ENCODE assay signal across 28 cellular contexts in the genomic region with DNA sequence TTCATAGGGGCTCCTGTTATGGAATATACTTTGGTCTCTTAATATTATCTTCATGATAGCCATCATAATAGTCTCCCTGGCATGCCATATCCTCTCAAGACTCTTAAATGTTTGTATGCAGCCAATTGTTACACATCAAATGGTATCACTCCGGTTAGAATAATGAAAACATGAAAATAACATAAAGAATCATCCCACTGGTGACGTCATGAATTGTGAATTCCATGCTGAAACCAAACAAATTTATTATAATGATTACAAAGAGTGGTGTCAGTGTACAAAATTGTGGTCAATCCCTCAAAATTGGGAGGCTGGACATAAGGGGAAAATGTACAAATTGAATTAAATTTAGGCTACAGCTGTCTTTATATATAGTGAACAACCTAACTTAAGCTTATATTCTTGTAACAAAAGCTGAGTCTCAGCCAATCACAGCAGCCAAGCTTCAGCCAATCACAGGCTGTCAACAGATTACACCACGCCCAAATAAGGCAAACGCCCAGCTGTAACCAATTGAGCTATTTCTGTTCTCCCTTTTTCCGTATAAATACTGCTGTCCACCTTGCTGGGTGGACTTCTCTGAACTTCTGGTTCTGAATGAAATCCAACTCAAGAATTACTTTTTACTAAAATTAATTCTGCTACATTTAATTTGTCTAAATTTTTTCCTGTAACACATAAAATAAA.
"Had no signal": no experiment of that assay in that cellular context is flagged by ENCODE, and none has a peak within 500 bp of the region (broad histone marks: within the 10 kb centered on the region; RNA-seq: fewer than 3 reads in every experiment).

No MANE protein-coding gene starts in this region.

- H3K4me3 ChIP-seq: ascending aorta, breast epithelium, cardiac muscle cell, colonic mucosa had no signal

- H3K4me1 ChIP-seq: ascending aorta, breast epithelium, colonic mucosa had no signal

- H3K27ac ChIP-seq: ascending aorta, breast epithelium, cardiac muscle cell, colonic mucosa had no signal

- FAIRE-seq: frontal cortex had no signal

- ATAC-seq: activated CD4-positive, alpha-beta T cell treated with anti-CD3 and anti-CD28 coated beads for 36 hours; activated naive CD4-positive, alpha-beta T cell treated with anti-CD3 and anti-CD28 coated beads, Interleukin-2, amount 50 U/mL, for 72 hours; activated T-cell treated with anti-CD3 and anti-CD28 coated beads, Interleukin-2, amount 50 U/mL, for 72 hours; esophagus mucosa had no signal

- H3K27me3 Mint-ChIP-seq: activated CD4-positive, alpha-beta memory T cell treated with anti-CD3 and anti-CD28 coated beads, Interleukin-2, amount 10 ng/mL, durations not matched to agents 7 days and 5 days; activated naive CD4-positive, alpha-beta T cell treated with anti-CD3 and anti-CD28 coated beads, Interleukin-2, amount 10 ng/mL, durations not matched to agents 7 days and 5 days; activated naive CD8-positive, alpha-beta T cell treated with anti-CD3 and anti-CD28 coated beads, Interleukin-2, amount 10 ng/mL, durations not matched to agents 7 days and 5 days; activated T-cell treated with anti-CD3 and anti-CD28 coated beads, Interleukin-2, amount 50 U/mL, for 24 hours had no signal

- H3K4me3 Mint-ChIP-seq: activated CD4-positive, alpha-beta memory T cell treated with anti-CD3 and anti-CD28 coated beads, Interleukin-2, amount 10 ng/mL, durations not matched to agents 7 days and 5 days; activated CD4-positive, alpha-beta T cell treated with anti-CD3 and anti-CD28 coated beads for 36 hours; activated CD4-positive, alpha-beta T cell treated with anti-CD3 and anti-CD28 coated beads, Interleukin-2, amount 10 ng/mL, durations not matched to agents 24 days and 14 days; activated naive CD4-positive, alpha-beta T cell treated with anti-CD3 and anti-CD28 coated beads, Interleukin-2, amount 10 ng/mL, durations not matched to agents 7 days and 5 days; activated naive CD8-positive, alpha-beta T cell treated with anti-CD3 and anti-CD28 coated beads, Interleukin-2, amount 10 ng/mL, durations not matched to agents 7 days and 5 days; activated T-cell treated with anti-CD3 and anti-CD28 coated beads, Interleukin-2, amount 50 U/mL, for 24 hours; activated T-cell treated with anti-CD3 and anti-CD28 coated beads, Interleukin-2, amount 50 U/mL, for 72 hours; brain; endodermal cell had no signal

- DNase-seq: activated CD4-positive, alpha-beta memory T cell treated with anti-CD3 and anti-CD28 coated beads, Interleukin-2, amount 10 ng/mL, durations not matched to agents 7 days and 5 days; activated CD4-positive, alpha-beta T cell treated with anti-CD3 and anti-CD28 coated beads for 36 hours; activated CD4-positive, alpha-beta T cell treated with anti-CD3 and anti-CD28 coated beads, Interleukin-2, amount 10 ng/mL, durations not matched to agents 24 days and 14 days; activated CD4-positive, CD25-positive, alpha-beta regulatory T cell; activated CD4-positive, CD25-positive, alpha-beta regulatory T cell treated with anti-CD3 and anti-CD28 coated beads, Interleukin-2, amount 50 U/mL, for 72 hours; activated CD8-positive, alpha-beta memory T cell treated with anti-CD3 and anti-CD28 coated beads, Interleukin-2, amount 50 U/mL, for 48 hours; activated gamma-delta T cell; activated naive CD4-positive, alpha-beta T cell; activated naive CD4-positive, alpha-beta T cell treated with anti-CD3 and anti-CD28 coated beads, Interleukin-2, amount 10 ng/mL, durations not matched to agents 7 days and 5 days; activated naive CD8-positive, alpha-beta T cell treated with anti-CD3 and anti-CD28 coated beads, Interleukin-2, amount 10 ng/mL, durations not matched to agents 7 days and 5 days; activated T-cell treated with anti-CD3 and anti-CD28 coated beads for 4 hours; activated T-cell treated with anti-CD3 and anti-CD28 coated beads, Interleukin-2, amount 50 U/mL, for 24 hours; activated T-cell treated with anti-CD3 and anti-CD28 coated beads, Interleukin-2, amount 50 U/mL, for 72 hours; central memory CD4-positive, alpha-beta T cell; cerebellar nuclear complex; colonic mucosa; effector memory CD4-positive, alpha-beta T cell; endodermal cell; foreskin fibroblast; head of caudate nucleus; T-helper 2 cell had no signal

- H3K9me3 ChIP-seq: breast epithelium, colonic mucosa had no signal

- H3K36me3 ChIP-seq: ascending aorta, breast epithelium, cardiac muscle cell, colonic mucosa had no signal

- H3K27ac Mint-ChIP-seq: activated CD4-positive, alpha-beta memory T cell treated with anti-CD3 and anti-CD28 coated beads, Interleukin-2, amount 10 ng/mL, durations not matched to agents 7 days and 5 days; activated CD4-positive, alpha-beta T cell treated with anti-CD3 and anti-CD28 coated beads for 36 hours; activated CD4-positive, alpha-beta T cell treated with anti-CD3 and anti-CD28 coated beads, Interleukin-2, amount 10 ng/mL, durations not matched to agents 24 days and 14 days; activated naive CD4-positive, alpha-beta T cell treated with anti-CD3 and anti-CD28 coated beads, Interleukin-2, amount 10 ng/mL, durations not matched to agents 7 days and 5 days; activated naive CD4-positive, alpha-beta T cell treated with anti-CD3 and anti-CD28 coated beads, Interleukin-2, amount 50 U/mL, for 72 hours; activated naive CD8-positive, alpha-beta T cell treated with anti-CD3 and anti-CD28 coated beads, Interleukin-2, amount 10 ng/mL, durations not matched to agents 7 days and 5 days; activated T-cell treated with anti-CD3 and anti-CD28 coated beads, Interleukin-2, amount 50 U/mL, for 24 hours; activated T-cell treated with anti-CD3 and anti-CD28 coated beads, Interleukin-2, amount 50 U/mL, for 72 hours; brain; endodermal cell had no signal

- H3K4me1 Mint-ChIP-seq: activated CD4-positive, alpha-beta memory T cell treated with anti-CD3 and anti-CD28 coated beads, Interleukin-2, amount 10 ng/mL, durations not matched to agents 7 days and 5 days; activated CD4-positive, alpha-beta T cell treated with anti-CD3 and anti-CD28 coated beads for 36 hours; activated CD4-positive, alpha-beta T cell treated with anti-CD3 and anti-CD28 coated beads, Interleukin-2, amount 10 ng/mL, durations not matched to agents 24 days and 14 days; activated naive CD4-positive, alpha-beta T cell treated with anti-CD3 and anti-CD28 coated beads, Interleukin-2, amount 10 ng/mL, durations not matched to agents 7 days and 5 days; activated naive CD8-positive, alpha-beta T cell treated with anti-CD3 and anti-CD28 coated beads, Interleukin-2, amount 10 ng/mL, durations not matched to agents 7 days and 5 days; brain; endodermal cell had no signal

- H3K27me3 ChIP-seq: ascending aorta, breast epithelium, cardiac muscle cell, colonic mucosa had no signal
